Comparison of ENCODE assay signal across 18 cellular contexts in genomic region chr6:16199792-16200191, GRCh38. TPM values are rescaled to one million over a fixed set of nuclear protein-coding genes. Genes with fewer than 3 reads are reported as not detected.
A peak's percentile ranks its signal among the peaks of the same experiment; 100 is the strongest.
DNase-seq lines count a peak whose midpoint lies in the region; ATAC-seq, FAIRE-seq and TF ChIP-seq lines count a peak whose summit lies in the region.
"Had no signal": no experiment of that assay in that cellular context is flagged by ENCODE, and none has a peak within 500 bp of the region (broad histone marks: within the 10 kb centered on the region; RNA-seq: fewer than 3 reads in every experiment).

No MANE protein-coding gene starts in this region.

- no peak for FAIRE-seq in H1 (lab: Jason Lieb, UNC)
- FAIRE-seq: H54 had no signal

- H3K27ac Mint-ChIP-seq in activated naive CD4-positive, alpha-beta T cell treated with anti-CD3 and anti-CD28 coated beads for 36 hours, result no peak overlapping the region
- H3K27ac Mint-ChIP-seq: CD8-positive, alpha-beta memory T cell; mesothelial cell of epicardium had no signal

- H3K9me3 Mint-ChIP-seq in activated naive CD4-positive, alpha-beta T cell treated with anti-CD3 and anti-CD28 coated beads for 36 hours, result no peaks in the 10 kb centered on the region
- H3K9me3 Mint-ChIP-seq: CD8-positive, alpha-beta memory T cell had no signal

- CTCF ChIA-PET in H1 (lab: Charles Lee; ENCODE audit: partially characterized antibody), result interaction anchor here (1.2 to 1.8 kb wide), 5 partner anchors 17 to 522 kb away, joined by 3 to 11 read pairs (median 3); no protein-coding TSS in a partner anchor
- CTCF ChIA-PET in activated naive CD4-positive, alpha-beta T cell treated with anti-CD3 and anti-CD28 coated beads for 36 hours (lab: Charles Lee), result interaction anchor here (1.1 kb wide), 1 partner anchor 17 kb away, joined by 3 read pairs; no protein-coding TSS in a partner anchor

- H3K56ac ChIP-seq in H1 (replicated peaks; ENCODE audit: insufficient read length, low read depth, low read length), result no peak overlapping the region

- TF ChIP-seq EP300 in H1 (IDR thresholded peaks at IDR 0.05; ENCODE audit: borderline replicate concordance in 1 of 2, low read depth in 2 of 2, low read length in 2 of 2), result no peak

- TF ChIP-seq CTCF in DOHH2 (IDR thresholded peaks at IDR 0.05; ENCODE audit: low read depth, low read length, poor library complexity, severe bottlenecking) (no peak), H1 (IDR thresholded peaks at IDR 0.05; ENCODE audit: control extremely low read depth in 1 of 3, insufficient read depth in 1 of 3, low read depth in 1 of 3, low read length in 3 of 3) (no peak), retinal pigment epithelial cell (conservative IDR thresholded peaks at IDR 0.05; ENCODE audit: low read depth, low read length) (no peak), upper lobe of right lung (IDR thresholded peaks at IDR 0.05) (no peak)

- H2AFZ ChIP-seq in H1 (ENCODE audit: low read length), result no peak overlapping the region

- H3K4ac ChIP-seq in H1 (replicated peaks; ENCODE audit: insufficient read length, low read depth, low read length), result no peak overlapping the region

- no peak for TF ChIP-seq POLR2A in H1 (IDR thresholded peaks at IDR 0.05; ENCODE audit: control extremely low read depth in 1 of 2, low read depth in 2 of 2, low read length in 2 of 2)

- WGBS in H1 (ENCODE audit: extremely low coverage in 1 of 2, insufficient coverage in 1 of 2, insufficient read length in 1 of 2, insufficient replicate concordance in 2 of 2, low coverage in 1 of 2, low lambda C conversion rate in 2 of 2, missing lambda C conversion rate in 1 of 2), 2 experiments, result 82% methylated on average over 5 of the region's 5 CpGs; no CpG with 5 or more reads in 1 of the 2 experiments

- H3K79me1 ChIP-seq in H1 (ENCODE audit: low read depth, low read length), result no peaks in the 10 kb centered on the region

- H2BK5ac ChIP-seq in H1 (ENCODE audit: low read depth, low read length), result no peak overlapping the region

- H2BK20ac ChIP-seq in H1 (ENCODE audit: low read length), result no peak overlapping the region

- no peak overlapping the region for H3K9ac ChIP-seq in H1 (replicated peaks in 1 of 4; ENCODE audit: extremely low read depth in 1 of 4, low read depth in 3 of 4, low read length in 3 of 4)

- peak; percentile 25 for DNase-seq in NCI-H82 treated with DMSO at 0.1 percent for 48 hours (lab: John Stamatoyannopoulos, UW; ENCODE audit: unreplicated experiment)
- DNase-seq in H1 (ENCODE audit: low read depth in 1 of 2, low spot score in 2 of 2), result no peak
- DNase-seq in retinal pigment epithelial cell (ENCODE audit: low read depth), result no peak
- DNase-seq in upper lobe of right lung, result no peak
- DNase-seq in activated naive CD4-positive, alpha-beta T cell treated with anti-CD3 and anti-CD28 coated beads for 36 hours, result no peak
- DNase-seq: activated CD4-positive, alpha-beta T cell treated with anti-CD3 and anti-CD28 coated beads for 48 hours; CD8-positive, alpha-beta memory T cell; foreskin melanocyte; MV-4-11; NCI-H524 treated with DMSO at 0.1 percent for 48 hours; Peyer's patch; stimulated activated naive CD8-positive, alpha-beta T cell treated with anti-CD3 and anti-CD28 coated beads, Interleukin-15, Interleukin-2, amounts not matched to agents 100 U/mL and 50 U/mL, for 24 hours had no signal

- no peak for TF ChIP-seq RAD21 in H1 (IDR thresholded peaks at IDR 0.05 in 1 of 2, conservative IDR thresholded peaks at IDR 0.05 in 1 of 2; ENCODE audit: low read depth in 2 of 2, low read length in 2 of 2)

- H3K9me2 ChIP-seq in DOHH2 (replicated peaks; ENCODE audit: control insufficient read depth, low read length), result no peaks in the 10 kb centered on the region

- H3K27ac ChIP-seq in DOHH2 (ENCODE audit: low read depth, low read length) (peak overlapping the region; percentile 61), H1 (ENCODE audit: low read depth, low read length) (no peak overlapping the region), upper lobe of right lung (no peak overlapping the region)
- H3K27ac ChIP-seq: neutrophil, Peyer's patch had no signal

- peaks cover 1% of the 10 kb centered on the region for H3K27me3 Mint-ChIP-seq in activated naive CD4-positive, alpha-beta T cell treated with anti-CD3 and anti-CD28 coated beads for 36 hours (ENCODE audit: low read depth)

- H3K4me3 Mint-ChIP-seq in activated naive CD4-positive, alpha-beta T cell treated with anti-CD3 and anti-CD28 coated beads for 36 hours, result no peak overlapping the region
- H3K4me3 Mint-ChIP-seq: CD8-positive, alpha-beta memory T cell; mesothelial cell of epicardium had no signal

- no peak overlapping the region for H4K91ac ChIP-seq in H1 (replicated peaks; ENCODE audit: insufficient read length, low read length)

- ATAC-seq in GM21619 (IDR thresholded peaks at IDR 0.05; ENCODE audit: unreplicated experiment), result no peak
- no peak for ATAC-seq in upper lobe of right lung
- no peak for ATAC-seq in HG02588 (IDR thresholded peaks at IDR 0.05; ENCODE audit: unreplicated experiment)
- ATAC-seq: stimulated activated naive CD8-positive, alpha-beta T cell treated with anti-CD3 and anti-CD28 coated beads, Interleukin-15, Interleukin-2, amounts not matched to agents 100 U/mL and 50 U/mL, for 24 hours had no signal

- no peak overlapping the region for H3K18ac ChIP-seq in H1 (ENCODE audit: extremely low read depth, low read length)

- H3K4me2 ChIP-seq in DOHH2 (ENCODE audit: low read length) (peak overlapping the region; percentile 59; the same call in 1 of the 2 replicates), H1 (ENCODE audit: insufficient read depth in 1 of 2, low read depth in 2 of 2, low read length in 2 of 2) (no peak overlapping the region)

- H3K27me3 ChIP-seq in DOHH2 (ENCODE audit: control insufficient read depth, low read length) (no peaks in the 10 kb centered on the region), H1 (replicated peaks in 1 of 4; ENCODE audit: control insufficient read depth in 3 of 4, extremely low read depth in 1 of 4, insufficient read depth in 3 of 4, low read length in 3 of 4) (no peaks in the 10 kb centered on the region), upper lobe of right lung (no peaks in the 10 kb centered on the region)
- H3K27me3 ChIP-seq: neutrophil, Peyer's patch had no signal

- no peak overlapping the region for H4K8ac ChIP-seq in H1 (ENCODE audit: extremely low read depth, insufficient read depth, low read length)

- H3K14ac ChIP-seq in H1 (ENCODE audit: insufficient read length), result no peak overlapping the region

- no peak overlapping the region for H2BK12ac ChIP-seq in H1 (ENCODE audit: low read depth, low read length)

- peaks cover 17% of the 10 kb centered on the region for H3F3A ChIP-seq in DOHH2 (ENCODE audit: control insufficient read depth, insufficient read depth)

- H3K79me2 ChIP-seq in DOHH2 (ENCODE audit: control insufficient read depth, low read length) (no peaks in the 10 kb centered on the region), H1 (ENCODE audit: control insufficient read depth in 1 of 2, insufficient read depth in 2 of 2, low read length in 2 of 2) (no peaks in the 10 kb centered on the region)

- no peak overlapping the region for H3K23ac ChIP-seq in H1 (ENCODE audit: insufficient read length)

- no peak overlapping the region for H4K5ac ChIP-seq in H1 (ENCODE audit: insufficient read length, low read depth, low read length)

- H4K20me1 ChIP-seq in DOHH2 (ENCODE audit: control insufficient read depth, insufficient read depth, low read depth, low read length) (no peaks in the 10 kb centered on the region), H1 (replicated peaks in 1 of 2; ENCODE audit: control insufficient read depth in 1 of 2, insufficient read depth in 2 of 2, low read length in 2 of 2) (no peaks in the 10 kb centered on the region)

- H3K9me3 ChIP-seq in DOHH2 (ENCODE audit: control insufficient read depth, insufficient read depth, low read length) (no peaks in the 10 kb centered on the region), H1 (ENCODE audit: insufficient read depth in 2 of 2, low read depth in 1 of 2, low read length in 1 of 2) (no peaks in the 10 kb centered on the region), upper lobe of right lung (no peaks in the 10 kb centered on the region)
- H3K9me3 ChIP-seq: neutrophil, Peyer's patch had no signal

- H3K4me3 ChIP-seq in DOHH2 (ENCODE audit: low read length), result no peak overlapping the region
- no peak overlapping the region for H3K4me3 ChIP-seq in H1 (ENCODE audit: extremely low read depth in 1 of 4, insufficient read depth in 2 of 4, low read depth in 3 of 4, low read length in 4 of 4)
- H3K4me3 ChIP-seq in retinal pigment epithelial cell (ENCODE audit: low read length), result peak overlapping the region; percentile 41
- no peak overlapping the region for H3K4me3 ChIP-seq in upper lobe of right lung

- H3K4me1 ChIP-seq in DOHH2 (ENCODE audit: control insufficient read depth, low read length), result peaks cover 85% of the 10 kb centered on the region
- H3K4me1 ChIP-seq in H1 (replicated peaks in 1 of 4; ENCODE audit: control insufficient read depth in 3 of 4, insufficient read depth in 4 of 4, low read length in 3 of 4), result no peaks in the 10 kb centered on the region
- no peaks in the 10 kb centered on the region for H3K4me1 ChIP-seq in upper lobe of right lung

- H3K36me3 ChIP-seq in DOHH2 (ENCODE audit: control insufficient read depth, low read length), result peaks cover 2% of the 10 kb centered on the region; the same call in 1 of the 2 replicates
- H3K36me3 ChIP-seq in H1 (ENCODE audit: control insufficient read depth in 2 of 4, insufficient read depth in 4 of 4, low read length in 3 of 4), result no peaks in the 10 kb centered on the region
- H3K36me3 ChIP-seq in upper lobe of right lung, result no peaks in the 10 kb centered on the region
- H3K36me3 ChIP-seq: neutrophil, Peyer's patch had no signal

- POLR2A ChIA-PET in H1 (lab: Charles Lee; ENCODE audit: partially characterized antibody), result no interaction called here

- peak overlapping the region; percentile 72; the same call in 1 of the 2 replicates for H2BK15ac ChIP-seq in H1 (ENCODE audit: low read length)

- no peaks in the 10 kb centered on the region for H3K23me2 ChIP-seq in H1 (ENCODE audit: low read depth, low read length)

- intact Hi-C loops in upper lobe of right lung (cut with DNase I), result no loop called here
- intact Hi-C loops in activated naive CD4-positive, alpha-beta T cell treated with anti-CD3 and anti-CD28 coated beads for 36 hours (cut with micrococcal nuclease), result no loop called here

- H3K36me3 Mint-ChIP-seq in activated naive CD4-positive, alpha-beta T cell treated with anti-CD3 and anti-CD28 coated beads for 36 hours (ENCODE audit: low read depth), result no peaks in the 10 kb centered on the region
- H3K36me3 Mint-ChIP-seq: CD8-positive, alpha-beta memory T cell; mesothelial cell of epicardium had no signal

- no peak overlapping the region for H2BK120ac ChIP-seq in H1 (replicated peaks; ENCODE audit: low read depth, low read length)

- H2AK5ac ChIP-seq in H1 (ENCODE audit: low read depth, low read length), result no peak overlapping the region

- H3K4me1 Mint-ChIP-seq in activated naive CD4-positive, alpha-beta T cell treated with anti-CD3 and anti-CD28 coated beads for 36 hours (ENCODE audit: low read depth), result no peaks in the 10 kb centered on the region
- H3K4me1 Mint-ChIP-seq: CD8-positive, alpha-beta memory T cell had no signal

RNA-seq across cellular contexts. Expression of gene GMPR, which starts 38.6 kb away (rescaled TPM):
- 0.99 and 1.2 TPM in 2 replicates for total RNA-seq in H1 (2021; fragmentation: NEBNext Ultra II Directional; extraction: Animal tissue kit (Norgen Biotek cat#: 25700))
- polyA plus RNA-seq in H1 (2011; rRNA removed), result 1.2 and 1.7 TPM in 2 replicates
- 1.1 TPM for polyA plus RNA-seq in H1 (2011; cell fraction: cytosol; rRNA removed)
- polyA plus RNA-seq in H1 (2011; cell fraction: nucleus; rRNA removed), result 0.90 TPM
- 1.1 to 1.8 TPM (median 1.3 TPM) in 4 replicates for polyA plus RNA-seq in H1 (2012, experiment 1 of 2)
- 0.94 TPM for polyA plus RNA-seq in H1 (2012, experiment 2 of 2)
- polyA plus RNA-seq in H1 (2013, experiment 1 of 2), result 2.0 TPM
- polyA plus RNA-seq in H1 (2013, experiment 2 of 2), result 1.9 TPM
- 0.24 and 0.57 TPM in 2 replicates for polyA minus RNA-seq in H1 (2011; rRNA and poly(A)+ RNA removed)
- polyA minus RNA-seq in H1 (2011; cell fraction: cytosol; rRNA and poly(A)+ RNA removed), result not detected
- polyA minus RNA-seq in H1 (2011; cell fraction: nucleus; rRNA and poly(A)+ RNA removed), result not detected
- total RNA-seq in upper lobe of right lung, result 17.6 TPM
- 1 to 10 TPM in 1 of 2 experiments, under 1 TPM in 1; 0.94 to 1.0 TPM for total RNA-seq in activated naive CD4-positive, alpha-beta T cell treated with anti-CD3 and anti-CD28 coated beads for 36 hours
